17 cellular contexts compared by ENCODE assay signal in genomic region chr2:213105212-213105611, GRCh38. TPM values are rescaled to one million over a fixed set of nuclear protein-coding genes. Genes with fewer than 3 reads are reported as not detected.
A peak's percentile ranks its signal among the peaks of the same experiment; 100 is the strongest.
DNase-seq lines count a peak whose midpoint lies in the region; ATAC-seq and TF ChIP-seq lines count a peak whose summit lies in the region.
"Had no signal": no experiment of that assay in that cellular context is flagged by ENCODE, and none has a peak within 500 bp of the region (broad histone marks: within the 10 kb centered on the region; RNA-seq: fewer than 3 reads in every experiment).

No MANE protein-coding gene starts in this region.

- DNase-seq in activated naive CD8-positive, alpha-beta T cell treated with anti-CD3 and anti-CD28 coated beads for 36 hours, result no peak
- DNase-seq in foreskin keratinocyte (peak; percentile 34 to 57), spleen (no peak), cerebellar nuclear complex (lab: John Stamatoyannopoulos, UW) (no peak)
- no peak for DNase-seq in stimulated activated CD4-positive, alpha-beta T cell treated with anti-CD3 and anti-CD28 coated beads, Interleukin-4, amount 100 ng/mL, for 24 hours
- DNase-seq: foreskin melanocyte; IMR-90; left colon; NCI-H1930; NCI-H446; stimulated activated naive CD4-positive, alpha-beta T cell treated with Interleukin-2 at 50 U/mL for 16 hours; WERI-Rb-1 had no signal

- H3K27me3 Mint-ChIP-seq in activated naive CD8-positive, alpha-beta T cell, result peaks cover 2% of the 10 kb centered on the region
- H3K27me3 Mint-ChIP-seq in activated naive CD8-positive, alpha-beta T cell treated with anti-CD3 and anti-CD28 coated beads for 36 hours, result no peaks in the 10 kb centered on the region
- H3K27me3 Mint-ChIP-seq: dendritic cell treated with granulocyte-macrophage colony-stimulating factor and Interleukin-4, amounts not matched to agents 40 ng/mL and 50 ng/mL, for 4 days had no signal

- H3K4me1 ChIP-seq in OCI-LY1 (ENCODE audit: insufficient read depth, low read length, severe bottlenecking), result peaks cover 98% of the 10 kb centered on the region
- peaks cover 15% of the 10 kb centered on the region for H3K4me1 ChIP-seq in foreskin keratinocyte
- peaks cover 0 to 41% (median 2%) of the 10 kb centered on the region in 6 donors for H3K4me1 ChIP-seq in spleen

- H3K27ac ChIP-seq in OCI-LY1 (ENCODE audit: low read depth, low read length, poor library complexity, severe bottlenecking), result peak overlapping the region; percentile 11
- no peak overlapping the region for H3K27ac ChIP-seq in foreskin keratinocyte
- H3K27ac ChIP-seq in skin epidermis, result peak overlapping the region in 12 of 21 experiments; percentile 5 to 78 (median 51)
- peak overlapping the region in 4 of 8 donors; percentile 22 to 68 (median 34) for H3K27ac ChIP-seq in spleen
- H3K27ac ChIP-seq: RWPE1, WERI-Rb-1 had no signal

- peaks cover 38% of the 10 kb centered on the region for H3K4me1 Mint-ChIP-seq in activated naive CD8-positive, alpha-beta T cell (ENCODE audit: low read depth)
- peaks cover 39% of the 10 kb centered on the region for H3K4me1 Mint-ChIP-seq in activated naive CD8-positive, alpha-beta T cell treated with anti-CD3 and anti-CD28 coated beads for 36 hours

- no peak for TF ChIP-seq POLR2A in spleen (IDR thresholded peaks at IDR 0.05)

- H4K20me1 ChIP-seq in OCI-LY1 (ENCODE audit: insufficient read depth, low read length), result no peaks in the 10 kb centered on the region

- H3K9me3 Mint-ChIP-seq in activated naive CD8-positive, alpha-beta T cell (ENCODE audit: low read depth), result no peaks in the 10 kb centered on the region
- H3K9me3 Mint-ChIP-seq in activated naive CD8-positive, alpha-beta T cell treated with anti-CD3 and anti-CD28 coated beads for 36 hours, result no peaks in the 10 kb centered on the region
- H3K9me3 Mint-ChIP-seq: dendritic cell treated with granulocyte-macrophage colony-stimulating factor and Interleukin-4, amounts not matched to agents 40 ng/mL and 50 ng/mL, for 4 days had no signal

- H3K27me3 ChIP-seq in OCI-LY1 (ENCODE audit: insufficient read depth, low read length) (no peaks in the 10 kb centered on the region), foreskin keratinocyte (no peaks in the 10 kb centered on the region), spleen (replicated peaks in 1 of 7) (no peaks in the 10 kb centered on the region)

- no peaks in the 10 kb centered on the region for H3K9me2 ChIP-seq in OCI-LY1 (ENCODE audit: low read depth, low read length)

- H2AFZ ChIP-seq in OCI-LY1 (ENCODE audit: low read length), result no peak overlapping the region

- H3F3A ChIP-seq in OCI-LY1 (ENCODE audit: insufficient read depth, low read length), result no peaks in the 10 kb centered on the region

- intact Hi-C loops in spleen (cut with DNase I; ENCODE audit: low total_unique reads), result no loop called here

- H3K36me3 Mint-ChIP-seq in activated naive CD8-positive, alpha-beta T cell, result no peaks in the 10 kb centered on the region
- peaks cover 4% of the 10 kb centered on the region for H3K36me3 Mint-ChIP-seq in activated naive CD8-positive, alpha-beta T cell treated with anti-CD3 and anti-CD28 coated beads for 36 hours

- H3K36me3 ChIP-seq in OCI-LY1 (ENCODE audit: insufficient read depth, low read length) (peaks cover 32% of the 10 kb centered on the region), spleen (no peaks in the 10 kb centered on the region)
- H3K36me3 ChIP-seq: WERI-Rb-1 had no signal

- H3K4me2 ChIP-seq in OCI-LY1 (ENCODE audit: low read length), result peak overlapping the region; percentile 13; the same call in 1 of the 2 replicates

- H3K9ac ChIP-seq in OCI-LY1 (ENCODE audit: low read length), result no peak overlapping the region

- peak; percentile 52 for ATAC-seq in foreskin keratinocyte

- H3K4me3 Mint-ChIP-seq in activated naive CD8-positive, alpha-beta T cell, result no peak overlapping the region
- H3K4me3 Mint-ChIP-seq in activated naive CD8-positive, alpha-beta T cell treated with anti-CD3 and anti-CD28 coated beads for 36 hours, result no peak overlapping the region
- H3K4me3 Mint-ChIP-seq: dendritic cell treated with granulocyte-macrophage colony-stimulating factor and Interleukin-4, amounts not matched to agents 40 ng/mL and 50 ng/mL, for 4 days had no signal

- peak overlapping the region; percentile 58 for H3K27ac Mint-ChIP-seq in activated naive CD8-positive, alpha-beta T cell
- no peak overlapping the region for H3K27ac Mint-ChIP-seq in activated naive CD8-positive, alpha-beta T cell treated with anti-CD3 and anti-CD28 coated beads for 36 hours
- H3K27ac Mint-ChIP-seq: dendritic cell treated with granulocyte-macrophage colony-stimulating factor and Interleukin-4, amounts not matched to agents 40 ng/mL and 50 ng/mL, for 4 days had no signal

- WGBS in spleen, 5 donors, result 60 to 80% (median 61%) methylated on average over 3 of the region's 3 CpGs

- peaks cover 100% of the 10 kb centered on the region for H3K79me2 ChIP-seq in OCI-LY1 (ENCODE audit: insufficient read depth, low read length)

- H3K4me3 ChIP-seq in OCI-LY1 (ENCODE audit: low read depth, low read length, poor library complexity, severe bottlenecking) (no peak overlapping the region), skin epidermis (no peak overlapping the region), spleen (no peak overlapping the region)

- no peak for TF ChIP-seq CTCF in OCI-LY1 (IDR thresholded peaks at IDR 0.05; ENCODE audit: low read length)
- TF ChIP-seq CTCF in foreskin keratinocyte (conservative IDR thresholded peaks at IDR 0.05), result no peak
- TF ChIP-seq CTCF in spleen (IDR thresholded peaks at IDR 0.05 in 8 of 11, conservative IDR thresholded peaks at IDR 0.05 in 3 of 11), result no peak

- H3K9me3 ChIP-seq in OCI-LY1 (ENCODE audit: low read length) (no peaks in the 10 kb centered on the region), spleen (no peaks in the 10 kb centered on the region)

RNA-seq across cellular contexts. Expression of gene IKZF2, which starts 46.2 kb away (rescaled TPM):
- total RNA-seq in activated naive CD8-positive, alpha-beta T cell treated with anti-CD3 and anti-CD28 coated beads for 36 hours, result 10 to 100 TPM; 12.9 to 13.0 TPM
- 8.1 and 11.4 TPM in 2 replicates for total RNA-seq in foreskin keratinocyte
- 0.61 and 0.68 TPM in 2 replicates for polyA plus RNA-seq in foreskin keratinocyte
- total RNA-seq in spleen, result 10 to 100 TPM; 14.3 to 43.4 (median 21.7) TPM
- polyA plus RNA-seq in spleen, result 1 to 10 TPM in 1 of 3 donors, under 1 TPM in 2; 0.50 to 1.4 (median 0.80) TPM

Comparison
In these comparisons a context has a peak if more than half of its experiments do, and no peak if none do; other contexts are left out.
1. DNase-seq: peak in foreskin keratinocyte (2 of 2); none in activated naive CD8-positive, alpha-beta T cell treated with anti-CD3 and anti-CD28 coated beads for 36 hours (single experiment), spleen (single experiment), stimulated activated CD4-positive, alpha-beta T cell treated with anti-CD3 and anti-CD28 coated beads, Interleukin-4, amount 100 ng/mL, for 24 hours (single experiment) and cerebellar nuclear complex (0 of 2).